Comparison of ENCODE assay signal across 8 cellular contexts in genomic region chr6:36442083-36442670, GRCh38. TPM values are rescaled to one million over a fixed set of nuclear protein-coding genes. Genes with fewer than 3 reads are reported as not detected.
DNase-seq lines count a peak whose midpoint lies in the region; ATAC-seq lines count a peak whose summit lies in the region.

No MANE protein-coding gene starts in this region.

- H3K4me1 ChIP-seq in iPS-20b (ENCODE audit: insufficient read depth, low read length): peaks cover 16% of the 10 kb centered on the region

- H3K27ac Mint-ChIP-seq in activated T-helper 17 cell treated with anti-CD3 and anti-CD28 coated beads, Interleukin-2, amount 50 U/mL, for 72 hours: peak overlapping the region; percentile 90
- H3K27ac Mint-ChIP-seq in stimulated activated naive CD8-positive, alpha-beta T cell treated with anti-CD3 and anti-CD28 coated beads, Interleukin-15, amount 100 ng/mL, for 72 hours: peak overlapping the region; percentile 95 to 97

- peak overlapping the region; percentile 90; the same call in 1 of the 2 replicates for H3K9ac ChIP-seq in iPS-20b (ENCODE audit: low read depth, low read length)

- peak overlapping the region; percentile 95 for H3K4me3 Mint-ChIP-seq in activated T-helper 17 cell treated with anti-CD3 and anti-CD28 coated beads, Interleukin-2, amount 50 U/mL, for 72 hours
- peak overlapping the region; percentile 94 to 95 for H3K4me3 Mint-ChIP-seq in stimulated activated naive CD8-positive, alpha-beta T cell treated with anti-CD3 and anti-CD28 coated beads, Interleukin-15, amount 100 ng/mL, for 72 hours

- peaks cover 23% of the 10 kb centered on the region for H3K36me3 Mint-ChIP-seq in activated T-helper 17 cell treated with anti-CD3 and anti-CD28 coated beads, Interleukin-2, amount 50 U/mL, for 72 hours (ENCODE audit: low read depth)

- DNase-seq in NCI-H748 treated with DMSO at 0.1 percent for 48 hours (lab: John Stamatoyannopoulos, UW): peak; percentile 53
- no peak for DNase-seq in NCI-H748 (lab: John Stamatoyannopoulos, UW; ENCODE audit: unreplicated experiment)
- no peak for DNase-seq in stimulated activated naive CD8-positive, alpha-beta T cell treated with anti-CD3 and anti-CD28 coated beads, Interleukin-15, amount 100 ng/mL, for 72 hours
- no peak for DNase-seq in DMS79 treated with DMSO at 0.1 percent for 48 hours (lab: John Stamatoyannopoulos, UW)
- no peak for DNase-seq in NCI-H82 treated with DMSO at 0.1 percent for 48 hours (lab: John Stamatoyannopoulos, UW; ENCODE audit: unreplicated experiment)

- no peaks in the 10 kb centered on the region for H3K27me3 Mint-ChIP-seq in activated T-helper 17 cell treated with anti-CD3 and anti-CD28 coated beads, Interleukin-2, amount 50 U/mL, for 72 hours
- H3K27me3 Mint-ChIP-seq in stimulated activated naive CD8-positive, alpha-beta T cell treated with anti-CD3 and anti-CD28 coated beads, Interleukin-15, amount 100 ng/mL, for 72 hours: no peaks in the 10 kb centered on the region

- no peaks in the 10 kb centered on the region for H3K27me3 ChIP-seq in iPS-20b (ENCODE audit: insufficient read depth, low read length)

- no peak overlapping the region for H3K27ac ChIP-seq in iPS-20b (ENCODE audit: low read length)

- no peaks in the 10 kb centered on the region for H3K9me3 Mint-ChIP-seq in activated T-helper 17 cell treated with anti-CD3 and anti-CD28 coated beads, Interleukin-2, amount 50 U/mL, for 72 hours
- H3K9me3 Mint-ChIP-seq in stimulated activated naive CD8-positive, alpha-beta T cell treated with anti-CD3 and anti-CD28 coated beads, Interleukin-15, amount 100 ng/mL, for 72 hours: no peaks in the 10 kb centered on the region

- peak overlapping the region; percentile 92 for H3K4me3 ChIP-seq in iPS-20b (ENCODE audit: low read length)

- no peaks in the 10 kb centered on the region for H3K9me3 ChIP-seq in iPS-20b (ENCODE audit: insufficient read depth, low read depth, low read length)

- H3K4me1 Mint-ChIP-seq in activated T-helper 17 cell treated with anti-CD3 and anti-CD28 coated beads, Interleukin-2, amount 50 U/mL, for 72 hours: peaks cover 24% of the 10 kb centered on the region
- peaks cover 40% of the 10 kb centered on the region for H3K4me1 Mint-ChIP-seq in stimulated activated naive CD8-positive, alpha-beta T cell treated with anti-CD3 and anti-CD28 coated beads, Interleukin-15, amount 100 ng/mL, for 72 hours

- no peaks in the 10 kb centered on the region for H3K36me3 ChIP-seq in iPS-20b (ENCODE audit: insufficient read depth, low read depth, low read length)

- no peak for ATAC-seq in activated T-helper 17 cell treated with anti-CD3 and anti-CD28 coated beads, Interleukin-2, amount 50 U/mL, for 72 hours (replicated peaks)
- ATAC-seq in stimulated activated naive CD8-positive, alpha-beta T cell treated with anti-CD3 and anti-CD28 coated beads, Interleukin-15, amount 100 ng/mL, for 72 hours: no peak
- ATAC-seq in HG02642 (IDR thresholded peaks at IDR 0.05; ENCODE audit: poor library complexity, unreplicated experiment): no peak

RNA-seq across cellular contexts. Expression of gene PXT1, which starts 0.5 kb away (rescaled TPM):
- under 1 TPM; 0.11 to 0.87 TPM for total RNA-seq in activated T-helper 17 cell treated with anti-CD3 and anti-CD28 coated beads, Interleukin-2, amount 50 U/mL, for 72 hours

RNA-seq across cellular contexts. Expression of gene KCTD20, which starts 0.6 kb away (rescaled TPM):
- 10 to 100 TPM; 41.1 to 57.6 TPM for total RNA-seq in activated T-helper 17 cell treated with anti-CD3 and anti-CD28 coated beads, Interleukin-2, amount 50 U/mL, for 72 hours

RNA-seq across cellular contexts. Expression of gene ETV7, which starts 54.7 kb away (rescaled TPM):
- total RNA-seq in activated T-helper 17 cell treated with anti-CD3 and anti-CD28 coated beads, Interleukin-2, amount 50 U/mL, for 72 hours: 10 to 100 TPM in 1 of 2 donors, 1 to 10 TPM in 1; 2.6 to 16.9 TPM
